21 cellular contexts compared by ENCODE assay signal in the genomic region with DNA sequence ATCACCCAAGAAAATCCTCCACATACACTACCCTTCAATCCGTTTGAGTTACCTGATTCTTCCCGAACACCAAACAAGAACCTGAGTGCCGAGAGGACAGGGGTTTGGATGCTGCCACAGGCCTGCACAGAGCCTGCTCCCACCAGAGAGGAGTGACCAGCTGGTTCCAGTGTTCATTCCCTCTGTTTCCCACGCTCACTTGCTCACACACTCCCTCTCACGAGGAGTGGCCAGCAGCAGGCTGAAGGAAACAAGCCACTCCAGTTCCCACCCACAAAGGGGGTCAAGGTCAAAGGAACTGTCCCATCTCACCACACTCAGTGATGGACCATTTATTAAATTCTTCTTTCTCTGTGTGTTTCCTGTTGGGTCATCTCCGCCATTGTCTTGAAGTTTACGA.
DNase-seq lines count a peak whose midpoint lies in the region; ATAC-seq and TF ChIP-seq lines count a peak whose summit lies in the region.
"Had no signal": no experiment of that assay in that cellular context is flagged by ENCODE, and none has a peak within 500 bp of the region (broad histone marks: within the 10 kb centered on the region; RNA-seq: fewer than 3 reads in every experiment).

No MANE protein-coding gene starts in this region.

- H3K4me1 ChIP-seq in left ventricle myocardium inferior: peaks cover 15% of the 10 kb centered on the region
- H3K4me1 ChIP-seq: BLaER1 had no signal

- H3K27ac ChIP-seq in left ventricle myocardium inferior (replicated peaks): peak overlapping the region; percentile 70
- H3K27ac ChIP-seq: BLaER1, GM23248, PC-9 had no signal

- no peak for TF ChIP-seq CTCF in left ventricle myocardium inferior (IDR thresholded peaks at IDR 0.05; ENCODE audit: borderline replicate concordance)

- peaks cover 25% of the 10 kb centered on the region for H3K9me3 ChIP-seq in left ventricle myocardium inferior (replicated peaks)

- H3K27me3 ChIP-seq in left ventricle myocardium inferior (ENCODE audit: low read depth): no peaks in the 10 kb centered on the region
- H3K27me3 ChIP-seq: BLaER1 had no signal

- no peaks in the 10 kb centered on the region for H3K36me3 ChIP-seq in left ventricle myocardium inferior
- H3K36me3 ChIP-seq: BLaER1 had no signal

- DNase-seq in left ventricle myocardium inferior (no peak), Right ventricle myocardium superior (no peak), left ventricle myocardium superior (no peak), sciatic nerve (ENCODE audit: low spot score) (no peak), midbrain (lab: John Stamatoyannopoulos, UW) (no peak), GM03348 (ENCODE audit: low spot score) (no peak)
- DNase-seq in activated CD4-positive, alpha-beta T cell treated with anti-CD3 and anti-CD28 coated beads, Interleukin-2, amount 50 U/mL, for 48 hours: no peak
- DNase-seq: CD4-positive, alpha-beta T cell; COR-L47; DMS53; GM23248; H7; KBM-7; NCI-H1105 treated with DMSO at 0.1 percent for 48 hours; NCI-H2029 treated with DMSO at 0.1 percent for 48 hours; NCI-H446 treated with DMSO at 0.1 percent for 48 hours; NCI-H526; NK-92 treated with Interleukin-12 subunit alpha and Interleukin-12 subunit beta, amount 100 ng/mL, for 24 hours; PC-9; SHP77 had no signal

- ATAC-seq in Right ventricle myocardium superior (ENCODE audit: poor library complexity): no peak
- ATAC-seq in left ventricle myocardium superior: peak; percentile 23
- peak; percentile 2 for ATAC-seq in sciatic nerve

- no peak overlapping the region for H3K4me3 ChIP-seq in left ventricle myocardium inferior
- H3K4me3 ChIP-seq: BLaER1, GM23248, PC-9 had no signal

- intact Hi-C loops in left ventricle myocardium inferior (cut with micrococcal nuclease) (no loop called here), Right ventricle myocardium superior (cut with DNase I) (no loop called here), left ventricle myocardium superior (cut with micrococcal nuclease) (no loop called here), sciatic nerve (cut with DNase I) (no loop called here)
